In the genomic region with DNA sequence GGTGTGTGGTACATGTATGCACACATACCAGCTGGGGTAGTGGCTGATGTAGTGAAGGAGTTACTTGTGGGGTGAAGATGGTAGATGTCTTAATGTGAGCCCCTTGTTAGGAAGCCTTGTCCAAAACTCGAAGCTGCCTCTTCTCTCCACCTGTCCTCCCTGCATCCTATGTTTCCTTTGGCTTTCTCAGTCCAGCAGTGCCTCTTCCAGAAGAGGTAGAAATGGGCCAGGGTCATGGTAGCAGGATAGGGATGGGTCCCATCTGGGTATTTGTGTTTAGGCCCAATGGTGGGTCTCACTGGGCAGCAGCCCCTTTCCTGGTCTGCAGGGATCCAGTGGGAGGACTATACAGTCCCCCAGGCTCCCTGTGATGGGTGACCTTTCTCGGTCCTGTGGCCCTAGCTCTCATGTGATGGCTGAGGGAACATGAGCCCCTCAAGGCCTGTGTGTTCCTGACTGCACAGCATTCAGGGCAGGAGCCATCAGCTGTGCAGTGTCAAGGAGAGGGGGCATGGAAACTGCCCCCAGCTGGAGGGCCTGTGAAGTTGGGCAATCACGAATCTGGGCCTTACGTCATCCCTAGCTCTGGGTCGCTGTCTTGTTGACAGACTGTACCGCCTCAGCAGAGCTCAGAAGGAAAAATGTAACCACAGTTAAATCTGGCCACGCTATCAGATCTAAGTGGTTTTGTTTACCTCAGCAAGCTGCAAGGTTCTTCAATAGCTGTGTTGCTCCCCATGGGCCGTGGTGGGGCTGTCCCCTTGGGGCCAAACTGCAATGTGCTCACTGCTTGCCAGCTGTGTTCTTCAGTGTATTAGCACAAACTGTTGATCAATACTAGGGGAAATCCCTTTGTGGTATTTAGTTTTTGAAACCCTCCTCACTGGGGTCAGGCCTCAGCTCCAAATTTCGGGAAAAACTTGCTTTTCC, we compare ENCODE assay signal across 9 cellular contexts.
A peak's percentile ranks its signal among the peaks of the same experiment; 100 is the strongest.
DNase-seq lines count a peak whose midpoint lies in the region; ATAC-seq and FAIRE-seq lines count a peak whose summit lies in the region.
"Had no signal": no experiment of that assay in that cellular context is flagged by ENCODE, and none has a peak within 500 bp of the region (broad histone marks: within the 10 kb centered on the region; RNA-seq: fewer than 3 reads in every experiment).

No MANE protein-coding gene starts in this region.

- DNase-seq in T-helper 2 cell treated with Interferon-gamma antibody and Interleukin-4, amounts not matched to agents 5 μg/mL and 100 μg/mL, for 36 hours (ENCODE audit: low spot score): peak; percentile 48
- DNase-seq in mucosa of gallbladder (ENCODE audit: low spot score) (peak; percentile 68), NCI-H187 (lab: John Stamatoyannopoulos, UW) (no peak), HTR-8/SVneo (ENCODE audit: insufficient read length, low spot score) (no peak), NCI-H510A (lab: John Stamatoyannopoulos, UW) (no peak)
- DNase-seq in stimulated activated naive CD4-positive, alpha-beta T cell treated with Interleukin-2 at 50 U/mL for 16 hours (lab: John Stamatoyannopoulos, UW): no peak

- no peak for FAIRE-seq in HTR-8/SVneo (lab: Jason Lieb, UNC)

- ATAC-seq in GM18498 (IDR thresholded peaks at IDR 0.05; ENCODE audit: unreplicated experiment): peak; percentile 87
- ATAC-seq in HG02870 (IDR thresholded peaks at IDR 0.05; ENCODE audit: unreplicated experiment): peak; percentile 70

- peaks cover 4% of the 10 kb centered on the region for H3K9me3 Mint-ChIP-seq in T-helper 2 cell treated with Interferon-gamma antibody and Interleukin-4, amounts not matched to agents 5 μg/mL and 100 μg/mL, for 36 hours
- H3K9me3 Mint-ChIP-seq: activated naive CD4-positive, alpha-beta T cell treated with anti-CD3 and anti-CD28 coated beads, Interleukin-2, amount 50 U/mL, for 24 hours had no signal

- peaks cover 5% of the 10 kb centered on the region for H3K4me1 Mint-ChIP-seq in T-helper 2 cell treated with Interferon-gamma antibody and Interleukin-4, amounts not matched to agents 5 μg/mL and 100 μg/mL, for 36 hours (ENCODE audit: low read depth)
- H3K4me1 Mint-ChIP-seq: activated naive CD4-positive, alpha-beta T cell treated with anti-CD3 and anti-CD28 coated beads, Interleukin-2, amount 50 U/mL, for 24 hours had no signal

- H3K27ac Mint-ChIP-seq in T-helper 2 cell treated with Interferon-gamma antibody and Interleukin-4, amounts not matched to agents 5 μg/mL and 100 μg/mL, for 36 hours: no peak overlapping the region
- H3K27ac Mint-ChIP-seq: activated naive CD4-positive, alpha-beta T cell treated with anti-CD3 and anti-CD28 coated beads, Interleukin-2, amount 50 U/mL, for 24 hours had no signal

- H3K27me3 Mint-ChIP-seq in T-helper 2 cell treated with Interferon-gamma antibody and Interleukin-4, amounts not matched to agents 5 μg/mL and 100 μg/mL, for 36 hours (ENCODE audit: low read depth): peaks cover 33% of the 10 kb centered on the region

- no peak overlapping the region for H3K4me3 Mint-ChIP-seq in T-helper 2 cell treated with Interferon-gamma antibody and Interleukin-4, amounts not matched to agents 5 μg/mL and 100 μg/mL, for 36 hours
- H3K4me3 Mint-ChIP-seq: activated naive CD4-positive, alpha-beta T cell treated with anti-CD3 and anti-CD28 coated beads, Interleukin-2, amount 50 U/mL, for 24 hours had no signal

- no peaks in the 10 kb centered on the region for H3K36me3 Mint-ChIP-seq in T-helper 2 cell treated with Interferon-gamma antibody and Interleukin-4, amounts not matched to agents 5 μg/mL and 100 μg/mL, for 36 hours (ENCODE audit: low read depth)
- H3K36me3 Mint-ChIP-seq: activated naive CD4-positive, alpha-beta T cell treated with anti-CD3 and anti-CD28 coated beads, Interleukin-2, amount 50 U/mL, for 24 hours had no signal

Comparison
In these comparisons a context has a peak if more than half of its experiments do, and no peak if none do; other contexts are left out.
1. DNase-seq: peak in T-helper 2 cell treated with Interferon-gamma antibody and Interleukin-4, amounts not matched to agents 5 μg/mL and 100 μg/mL, for 36 hours (single experiment) and mucosa of gallbladder (single experiment); none in NCI-H187 (0 of 2), HTR-8/SVneo (single experiment), NCI-H510A (single experiment) and stimulated activated naive CD4-positive, alpha-beta T cell treated with Interleukin-2 at 50 U/mL for 16 hours (single experiment).